In the genomic region with DNA sequence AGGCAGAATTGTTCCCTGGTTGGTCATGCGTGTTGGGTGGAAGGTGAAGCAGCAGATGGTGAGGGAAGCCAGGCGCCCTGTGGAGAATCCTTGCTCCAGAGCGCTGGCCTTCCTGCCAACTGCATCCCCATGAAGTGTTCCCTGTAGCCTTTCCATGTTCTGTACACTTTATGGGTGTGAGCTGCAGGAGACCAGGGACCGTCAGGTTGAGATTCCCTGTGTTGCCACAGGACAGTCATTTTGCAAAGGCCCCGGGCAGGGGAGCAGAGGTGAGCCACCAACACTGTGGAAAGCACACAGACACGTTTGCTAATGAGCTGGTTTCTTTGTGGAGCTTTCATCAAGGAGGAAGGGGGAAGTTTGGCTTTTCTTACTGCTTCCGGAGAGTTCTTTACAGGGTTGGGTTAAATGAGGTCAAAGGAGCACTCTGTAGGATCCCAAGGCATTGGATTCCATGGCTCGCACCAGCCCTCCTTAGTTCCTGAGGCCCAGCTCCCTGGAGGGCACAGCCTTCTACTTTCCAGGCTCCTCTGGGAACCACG, we compare ENCODE assay signal across 10 cellular contexts. TPM values are rescaled to one million over a fixed set of nuclear protein-coding genes. Genes with fewer than 3 reads are reported as not detected.
A peak's percentile ranks its signal among the peaks of the same experiment; 100 is the strongest.
DNase-seq lines count a peak whose midpoint lies in the region; ATAC-seq and TF ChIP-seq lines count a peak whose summit lies in the region.
"Had no signal": no experiment of that assay in that cellular context is flagged by ENCODE, and none has a peak within 500 bp of the region (broad histone marks: within the 10 kb centered on the region; RNA-seq: fewer than 3 reads in every experiment).

No MANE protein-coding gene starts in this region.

- in situ Hi-C loops in gastrocnemius medialis (cut with MboI; ENCODE audit: low sequenced_read_pairs in 4 of 4) = no loop called here

- H3K27ac ChIP-seq in heart left ventricle (peak overlapping the region in 6 of 12 donors; percentile 7 to 95 (median 24)), gastrocnemius medialis (peak overlapping the region in 3 of 4 donors; percentile 11 to 48 (median 14)), prostate gland (no peak overlapping the region)

- H3K27ac Mint-ChIP-seq in HFFc6 (0 out of 2 replicates have a peak overlapping the region, but pooled peaks have one; percentile 7), T-helper 17 cell (peak overlapping the region; percentile 97)

- H3K4me3 ChIP-seq in heart left ventricle = peak overlapping the region in 1 of 12 donors; percentile 37
- no peak overlapping the region for H3K4me3 ChIP-seq in gastrocnemius medialis
- H3K4me3 ChIP-seq in prostate gland = no peak overlapping the region

- peaks cover 11 to 98% (median 49%) of the 10 kb centered on the region in 12 donors for H3K4me1 ChIP-seq in heart left ventricle
- peaks cover 33 to 35% of the 10 kb centered on the region in 2 donors for H3K4me1 ChIP-seq in gastrocnemius medialis
- H3K4me1 ChIP-seq in prostate gland (replicated peaks) = no peaks in the 10 kb centered on the region

- intact Hi-C loops in heart left ventricle (cut with DNase I) (no loop called here), gastrocnemius medialis (cut with DNase I; ENCODE audit: low total_unique reads) (no loop called here), prostate gland (cut with DNase I) (no loop called here)

- no peak overlapping the region for H3K4me3 Mint-ChIP-seq in HFFc6
- H3K4me3 Mint-ChIP-seq in T-helper 17 cell = peak overlapping the region; percentile 92

- H3K27me3 ChIP-seq in heart left ventricle (no peaks in the 10 kb centered on the region), gastrocnemius medialis (no peaks in the 10 kb centered on the region), prostate gland (replicated peaks; ENCODE audit: insufficient read depth) (no peaks in the 10 kb centered on the region)

- H3K9me3 ChIP-seq in T-helper 17 cell (ENCODE audit: control insufficient read depth, low read length, poor library complexity, severe bottlenecking) = no peaks in the 10 kb centered on the region
- no peaks in the 10 kb centered on the region for H3K9me3 ChIP-seq in heart left ventricle
- H3K9me3 ChIP-seq in gastrocnemius medialis = no peaks in the 10 kb centered on the region
- no peaks in the 10 kb centered on the region for H3K9me3 ChIP-seq in prostate gland

- H3K36me3 Mint-ChIP-seq in HFFc6 (ENCODE audit: low read depth) (peaks cover 23% of the 10 kb centered on the region), T-helper 17 cell (ENCODE audit: low read depth) (peaks cover 12% of the 10 kb centered on the region)

- no peak for TF ChIP-seq POLR2A in heart left ventricle (IDR thresholded peaks at IDR 0.05)
- no peak for TF ChIP-seq POLR2A in gastrocnemius medialis (IDR thresholded peaks at IDR 0.05)
- no peak for TF ChIP-seq POLR2A in prostate gland (IDR thresholded peaks at IDR 0.05)

- ATAC-seq in T-helper 17 cell (peak; percentile 35), heart left ventricle (peak in 3 of 4 donors; percentile 17 to 39 (median 32)), gastrocnemius medialis (no peak), HG03108 (IDR thresholded peaks at IDR 0.05; ENCODE audit: unreplicated experiment) (no peak), HG02571 (IDR thresholded peaks at IDR 0.05; ENCODE audit: unreplicated experiment) (no peak)

- 0 out of 2 replicates have a peak, but pooled peaks cover 1% of the 10 kb centered on the region for H3K27me3 Mint-ChIP-seq in HFFc6 (ENCODE audit: insufficient read depth)
- no peaks in the 10 kb centered on the region for H3K27me3 Mint-ChIP-seq in T-helper 17 cell

- WGBS in heart left ventricle, 4 donors = 58 to 71% (median 61%) methylated on average over 9 of the region's 9 CpGs
- WGBS in prostate gland = 67% methylated on average over 9 of the region's 9 CpGs

- no peaks in the 10 kb centered on the region for H3K9me3 Mint-ChIP-seq in HFFc6

- H3K4me1 Mint-ChIP-seq in HFFc6 (ENCODE audit: low read depth) (peaks cover 55% of the 10 kb centered on the region), T-helper 17 cell (peaks cover 74% of the 10 kb centered on the region)

- H3K36me3 ChIP-seq in heart left ventricle (peaks cover 0 to 32% (median 22%) of the 10 kb centered on the region in 9 donors), gastrocnemius medialis (no peaks in the 10 kb centered on the region), prostate gland (peaks cover 0 to 3% of the 10 kb centered on the region in 2 donors)

- TF ChIP-seq CTCF in HFFc6 (IDR thresholded peaks at IDR 0.05) (no peak), heart left ventricle (IDR thresholded peaks at IDR 0.05) (no peak), gastrocnemius medialis (IDR thresholded peaks at IDR 0.05 in 4 of 5, conservative IDR thresholded peaks at IDR 0.05 in 1 of 5) (no peak), prostate gland (IDR thresholded peaks at IDR 0.05) (no peak)

- DNase-seq in HFFc6 = no peak
- no peak for DNase-seq in T-helper 17 cell
- no peak for DNase-seq in heart left ventricle
- no peak for DNase-seq in gastrocnemius medialis
- no peak for DNase-seq in NCI-H2227 (lab: John Stamatoyannopoulos, UW; ENCODE audit: unreplicated experiment)
- no peak for DNase-seq in prostate gland (ENCODE audit: low spot score)
- DNase-seq: GOT3 had no signal

RNA-seq across cellular contexts. Expression of gene TSPAN14, which starts 32.1 kb away (rescaled TPM):
- 10 to 100 TPM; 72.9 to 96.2 (median 84.5) TPM for total RNA-seq in HFFc6 (2021; fragmentation: NEBNext Ultra II Directional; extraction: Animal tissue kit (Norgen Biotek cat#: 25700))
- 100 to 1,000 TPM; 118 to 139 TPM for total RNA-seq in T-helper 17 cell
- 10 to 100 TPM; 24.6 to 71.5 (median 39.6) TPM for total RNA-seq in heart left ventricle
- 10 to 100 TPM; 17.4 to 46.3 TPM for polyA plus RNA-seq in heart left ventricle
- 10 to 100 TPM; 22.6 to 29.3 (median 26.9) TPM for total RNA-seq in gastrocnemius medialis
- 100 to 1,000 TPM in 1 of 2 donors, 10 to 100 TPM in 1; 69.8 to 103 TPM for total RNA-seq in prostate gland

RNA-seq across cellular contexts. Expression of gene SH2D4B, which starts 51.5 kb away (rescaled TPM):
- total RNA-seq in HFFc6 (2021; fragmentation: NEBNext Ultra II Directional; extraction: Animal tissue kit (Norgen Biotek cat#: 25700)) = not detected
- total RNA-seq in T-helper 17 cell = under 1 TPM; 0.18 to 0.30 TPM
- total RNA-seq in heart left ventricle = under 1 TPM in 1 of 9 donors, not detected in 8; 0.19 TPM
- not detected for polyA plus RNA-seq in heart left ventricle
- total RNA-seq in gastrocnemius medialis = not detected
- under 1 TPM in 1 of 2 donors, not detected in 1; 0.40 TPM for total RNA-seq in prostate gland
- total RNA-seq: epithelial cell of proximal tubule had no signal

Comparison
In these comparisons a context has a peak if more than half of its experiments do, and no peak if none do; other contexts are left out.
1. ATAC-seq: peak in T-helper 17 cell (single experiment) and heart left ventricle (3 of 4); none in gastrocnemius medialis (0 of 2), HG03108 (single experiment) and HG02571 (single experiment).
2. H3K27ac ChIP-seq: peak in gastrocnemius medialis (3 of 4); none in prostate gland (0 of 2).